19 cellular contexts compared by ENCODE assay signal in genomic region chr4:89249716-89250361, GRCh38. TPM values are rescaled to one million over a fixed set of nuclear protein-coding genes. Genes with fewer than 3 reads are reported as not detected.
DNase-seq lines count a peak whose midpoint lies in the region; ATAC-seq and TF ChIP-seq lines count a peak whose summit lies in the region.
"Had no signal": no experiment of that assay in that cellular context is flagged by ENCODE, and none has a peak within 500 bp of the region (broad histone marks: within the 10 kb centered on the region; RNA-seq: fewer than 3 reads in every experiment).

No MANE protein-coding gene starts in this region.

- TF ChIP-seq POLR2A in body of pancreas (IDR thresholded peaks at IDR 0.05): no peak

- H3K36me3 ChIP-seq in CD4-positive, alpha-beta memory T cell (ENCODE audit: insufficient read depth, low read length): peaks cover 32% of the 10 kb centered on the region
- no peaks in the 10 kb centered on the region for H3K36me3 ChIP-seq in body of pancreas (replicated peaks in 1 of 2; ENCODE audit: insufficient read depth in 1 of 2, low read depth in 2 of 2)
- H3K36me3 ChIP-seq: right lobe of liver had no signal

- POLR2A ChIA-PET in CD4-positive, alpha-beta memory T cell (lab: Charles Lee; ENCODE audit: partially characterized antibody): interaction anchor here (1.6 to 12.9 kb wide), 5 partner anchors 34 to 68 kb away, joined by 4 to 176 read pairs (median 9); no protein-coding TSS in a partner anchor

- H3K27me3 ChIP-seq in CD4-positive, alpha-beta memory T cell (ENCODE audit: insufficient read depth, low read length): no peaks in the 10 kb centered on the region
- H3K27me3 ChIP-seq in body of pancreas: no peaks in the 10 kb centered on the region
- H3K27me3 ChIP-seq: left lung, right lobe of liver had no signal

- ATAC-seq in body of pancreas (peak; percentile 5), GM18520 (IDR thresholded peaks at IDR 0.05; ENCODE audit: unreplicated experiment) (no peak)
- ATAC-seq: effector memory CD8-positive, alpha-beta T cell; left lung; Panc1; right lobe of liver; stimulated activated naive CD8-positive, alpha-beta T cell treated with anti-CD3 and anti-CD28 coated beads, Interleukin-15, Interleukin-2, amounts not matched to agents 100 U/mL and 50 U/mL, for 24 hours had no signal

- H3K9me3 ChIP-seq in CD4-positive, alpha-beta memory T cell (ENCODE audit: control insufficient read depth in 1 of 2, low read length in 2 of 2): no peaks in the 10 kb centered on the region
- H3K9me3 ChIP-seq in body of pancreas: no peaks in the 10 kb centered on the region
- H3K9me3 ChIP-seq: left lung, right lobe of liver had no signal

- WGBS in body of pancreas, 2 donors: 35 to 53% methylated on average over 8 to 13 of the region's 13 CpGs

- no peak overlapping the region for H3K4me3 ChIP-seq in CD4-positive, alpha-beta memory T cell (ENCODE audit: low read length in 2 of 2)
- peak overlapping the region in 1 of 2 donors; percentile 12 for H3K4me3 ChIP-seq in body of pancreas
- H3K4me3 ChIP-seq: left lung, right lobe of liver, SK-N-MC had no signal

- intact Hi-C loops in CD4-positive, alpha-beta memory T cell (cut with micrococcal nuclease): no loop called here
- intact Hi-C loops in body of pancreas (cut with DNase I): no loop called here

- H3K4me1 ChIP-seq in CD4-positive, alpha-beta memory T cell (ENCODE audit: insufficient read depth, low read length): peaks cover 66% of the 10 kb centered on the region
- peaks cover 67% of the 10 kb centered on the region for H3K4me1 ChIP-seq in body of pancreas
- H3K4me1 ChIP-seq: left lung had no signal

- H3K27ac ChIP-seq in CD4-positive, alpha-beta memory T cell (ENCODE audit: low read depth, low read length): no peak overlapping the region
- peak overlapping the region; percentile 80 to 93 (median 86) for H3K27ac ChIP-seq in body of pancreas
- H3K27ac ChIP-seq: left lung, right lobe of liver, SK-N-MC had no signal

- no peaks in the 10 kb centered on the region for H3K27me3 Mint-ChIP-seq in CD4-positive, alpha-beta memory T cell
- H3K27me3 Mint-ChIP-seq: effector memory CD8-positive, alpha-beta T cell had no signal

- peaks cover 54 to 94% (median 77%) of the 10 kb centered on the region in 4 donors for H3K4me1 Mint-ChIP-seq in CD4-positive, alpha-beta memory T cell

- CTCF ChIA-PET in CD4-positive, alpha-beta memory T cell (lab: Charles Lee; ENCODE audit: partially characterized antibody): interaction anchor here (1.0 to 20.8 kb wide), 4 partner anchors 9 to 50 kb away, joined by 4 to 285 read pairs (median 82); no protein-coding TSS in a partner anchor

- no peak for DNase-seq in CD4-positive, alpha-beta memory T cell
- DNase-seq in DMS79 (lab: John Stamatoyannopoulos, UW): peak; percentile 14
- peak; percentile 56 for DNase-seq in NCI-H345 treated with DMSO at 0.1 percent for 48 hours (lab: John Stamatoyannopoulos, UW; ENCODE audit: unreplicated experiment)
- peak; percentile 14 to 65 (median 33) for DNase-seq in body of pancreas
- DNase-seq in SIG-M5 treated with dmso at 0.1 percent for 504 hours (lab: John Stamatoyannopoulos, UW; ENCODE audit: unreplicated experiment): no peak
- no peak for DNase-seq in AG08395 (ENCODE audit: low spot score)
- no peak for DNase-seq in C1 segment of cervical spinal cord (lab: John Stamatoyannopoulos, UW)
- DNase-seq: activated CD4-positive, alpha-beta T cell treated with anti-CD3 and anti-CD28 coated beads for 1 hour; activated naive CD4-positive, alpha-beta T cell; effector memory CD8-positive, alpha-beta T cell; KG1; left lung; NCI-H526; right lobe of liver; stimulated activated naive CD8-positive, alpha-beta T cell treated with anti-CD3 and anti-CD28 coated beads, Interleukin-15, Interleukin-2, amounts not matched to agents 100 U/mL and 50 U/mL, for 24 hours; T-helper 9 cell had no signal

- H3K9me3 Mint-ChIP-seq in CD4-positive, alpha-beta memory T cell: no peaks in the 10 kb centered on the region
- H3K9me3 Mint-ChIP-seq: effector memory CD8-positive, alpha-beta T cell had no signal

- TF ChIP-seq CTCF in body of pancreas (IDR thresholded peaks at IDR 0.05): no peak

- peak overlapping the region in 1 of 8 donors; percentile 55 for H3K4me3 Mint-ChIP-seq in CD4-positive, alpha-beta memory T cell
- H3K4me3 Mint-ChIP-seq: effector memory CD8-positive, alpha-beta T cell had no signal

- peak overlapping the region in 4 of 7 donors; percentile 57 to 92 (median 60) for H3K27ac Mint-ChIP-seq in CD4-positive, alpha-beta memory T cell

- peaks cover 47 to 62% of the 10 kb centered on the region in 2 donors for H3K36me3 Mint-ChIP-seq in CD4-positive, alpha-beta memory T cell

RNA-seq across cellular contexts. Expression of gene GPRIN3, which starts 57.8 kb away (rescaled TPM):
- 10 to 100 TPM; 32.5 TPM for total RNA-seq in CD4-positive, alpha-beta memory T cell
- polyA plus RNA-seq in CD4-positive, alpha-beta memory T cell: 10 to 100 TPM in 1 of 2 donors, 1 to 10 TPM in 1; 6.9 to 18.9 TPM
- total RNA-seq in body of pancreas: 1 to 10 TPM; 5.3 to 9.3 TPM

Comparison
In these comparisons a context has a peak if more than half of its experiments do, and no peak if none do; other contexts are left out.
1. DNase-seq: peak in DMS79 (single experiment), NCI-H345 treated with DMSO at 0.1 percent for 48 hours (single experiment) and body of pancreas (4 of 4); none in CD4-positive, alpha-beta memory T cell (0 of 5), SIG-M5 treated with dmso at 0.1 percent for 504 hours (single experiment), AG08395 (single experiment) and C1 segment of cervical spinal cord (0 of 14).